Comparison of ENCODE assay signal across 1 cellular context in the genomic region with DNA sequence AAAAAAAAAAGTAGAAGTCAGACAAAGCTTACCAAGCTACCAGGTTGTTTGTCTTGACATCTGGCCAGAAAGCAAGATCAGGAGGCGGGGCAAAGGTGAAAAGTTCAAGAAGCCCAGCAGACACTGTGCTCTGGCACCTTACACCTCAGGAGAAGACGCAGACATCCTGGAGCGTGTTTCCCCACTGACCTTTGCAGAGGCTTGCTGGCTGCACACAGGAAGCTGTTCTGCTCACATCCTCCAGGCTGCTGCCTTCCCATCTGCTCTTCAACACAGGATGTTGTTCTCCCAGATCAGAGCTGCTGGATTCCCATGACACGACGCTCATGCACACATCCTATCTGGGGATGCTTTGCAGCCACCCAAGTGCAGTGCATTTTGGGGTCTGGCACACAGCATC.
TF ChIP-seq lines count a peak whose summit lies in the region.

No MANE protein-coding gene starts in this region.

TF ChIP-seq in H1, 55 proteins besides CTCF, POLR2A, EP300 and RAD21:
- TF ChIP-seq SIRT6 (IDR thresholded peaks at IDR 0.05; ENCODE audit: low read length) = no peak
- no peak for TF ChIP-seq TEAD4 (IDR thresholded peaks at IDR 0.05; ENCODE audit: low read depth, low read length)
- TF ChIP-seq TBP (IDR thresholded peaks at IDR 0.05; ENCODE audit: low read depth, low read length) = no peak
- TF ChIP-seq, protein P1, sequence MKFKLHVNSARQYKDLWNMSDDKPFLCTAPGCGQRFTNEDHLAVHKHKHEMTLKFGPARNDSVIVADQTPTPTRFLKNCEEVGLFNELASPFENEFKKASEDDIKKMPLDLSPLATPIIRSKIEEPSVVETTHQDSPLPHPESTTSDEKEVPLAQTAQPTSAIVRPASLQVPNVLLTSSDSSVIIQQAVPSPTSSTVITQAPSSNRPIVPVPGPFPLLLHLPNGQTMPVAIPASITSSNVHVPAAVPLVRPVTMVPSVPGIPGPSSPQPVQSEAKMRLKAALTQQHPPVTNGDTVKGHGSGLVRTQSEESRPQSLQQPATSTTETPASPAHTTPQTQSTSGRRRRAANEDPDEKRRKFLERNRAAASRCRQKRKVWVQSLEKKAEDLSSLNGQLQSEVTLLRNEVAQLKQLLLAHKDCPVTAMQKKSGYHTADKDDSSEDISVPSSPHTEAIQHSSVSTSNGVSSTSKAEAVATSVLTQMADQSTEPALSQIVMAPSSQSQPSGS (IDR thresholded peaks at IDR 0.05; ENCODE audit: low read length) = no peak
- TF ChIP-seq PHF8 (conservative IDR thresholded peaks at IDR 0.05; ENCODE audit: low read depth, low read length) = no peak
- no peak for TF ChIP-seq SRF (IDR thresholded peaks at IDR 0.05; ENCODE audit: low read depth, low read length)
- no peak for TF ChIP-seq RXRA (IDR thresholded peaks at IDR 0.05; ENCODE audit: insufficient read depth, low read depth, low read length)
- no peak for TF ChIP-seq BRCA1 (IDR thresholded peaks at IDR 0.05; ENCODE audit: low read depth, low read length)
- no peak for TF ChIP-seq RFX5 (IDR thresholded peaks at IDR 0.05; ENCODE audit: borderline replicate concordance, low read depth, low read length)
- no peak for TF ChIP-seq MAFK (IDR thresholded peaks at IDR 0.05; ENCODE audit: low read depth, low read length)
- TF ChIP-seq HDAC2 (IDR thresholded peaks at IDR 0.05; ENCODE audit: borderline replicate concordance in 1 of 2, low read depth in 2 of 2, low read length in 2 of 2) = no peak
- TF ChIP-seq SP2 (IDR thresholded peaks at IDR 0.05; ENCODE audit: low read length) = no peak
- TF ChIP-seq CREB1 (IDR thresholded peaks at IDR 0.05) = no peak
- TF ChIP-seq, protein P2, sequence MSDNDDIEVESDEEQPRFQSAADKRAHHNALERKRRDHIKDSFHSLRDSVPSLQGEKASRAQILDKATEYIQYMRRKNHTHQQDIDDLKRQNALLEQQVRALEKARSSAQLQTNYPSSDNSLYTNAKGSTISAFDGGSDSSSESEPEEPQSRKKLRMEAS (IDR thresholded peaks at IDR 0.05) = no peak
